Comparison of ENCODE assay signal across 9 cellular contexts in the genomic region with DNA sequence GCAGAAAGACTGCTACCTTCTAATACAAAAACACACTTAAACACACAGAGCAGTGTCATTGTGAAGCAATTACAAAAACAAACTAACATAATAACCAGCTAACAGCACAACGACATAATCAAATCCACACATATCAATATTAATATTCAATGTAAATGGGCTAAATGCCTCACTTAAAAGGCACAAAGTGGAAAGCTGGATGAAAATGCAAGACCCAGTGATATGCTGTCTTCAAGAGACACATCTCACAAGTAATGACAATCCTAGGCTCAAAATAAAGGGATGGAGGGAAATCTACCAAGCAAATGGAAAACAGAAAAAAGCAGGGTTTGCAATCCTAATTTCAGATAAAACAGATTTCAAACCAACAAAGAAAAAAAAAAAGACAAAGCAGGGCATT.
"Had no signal": no experiment of that assay in that cellular context is flagged by ENCODE, and none has a peak within 500 bp of the region (broad histone marks: within the 10 kb centered on the region; RNA-seq: fewer than 3 reads in every experiment).

No MANE protein-coding gene starts in this region.

- ATAC-seq: HepG2 had no signal

- H3K27ac ChIP-seq: GM23248, HL-60, KMS-11 had no signal

- DNase-seq: GM23248, GOT3, H9, HCEC 1CT, HFFc6, KBM-7 had no signal

- H3K4me3 ChIP-seq: GM23248 had no signal
